ENCODE assay signal across 8 cellular contexts in genomic region chr10:91797874-91798735, GRCh38. TPM values are rescaled to one million over a fixed set of nuclear protein-coding genes. Genes with fewer than 3 reads are reported as not detected.
DNase-seq lines count a peak whose midpoint lies in the region; ATAC-seq and TF ChIP-seq lines count a peak whose summit lies in the region.

TSS of gene TNKS2 (plus strand) at chr10:91798426. CDS start at chr10:91798691, 265 bp downstream.

- H3K9me3 ChIP-seq in Peyer's patch (no peaks in the 10 kb centered on the region), muscle layer of colon (ENCODE audit: low read length) (no peaks in the 10 kb centered on the region)

- H3K4me3 ChIP-seq in Peyer's patch, result peak within 1 kb of the TSS; percentile 69 to 97 (median 86)
- H3K4me3 ChIP-seq in muscle layer of colon (ENCODE audit: low read depth in 1 of 2, low read length in 2 of 2), result peak within 1 kb of the TSS; percentile 86 to 95

- no peaks in the 10 kb centered on the region for H3K27me3 ChIP-seq in Peyer's patch
- H3K27me3 ChIP-seq in muscle layer of colon (ENCODE audit: control insufficient read depth in 1 of 2, insufficient read depth in 2 of 2, low read length in 2 of 2), result no peaks in the 10 kb centered on the region

- DNase-seq in DMS79 (lab: John Stamatoyannopoulos, UW) (peak; percentile 71), KG1 (lab: John Stamatoyannopoulos, UW) (peak; percentile 91), Peyer's patch (peak; percentile 93 to 97 (median 95))
- peak; percentile 95 to 96 for DNase-seq in activated T-cell treated with anti-CD3 and anti-CD28 coated beads, Interleukin-2, amount 50 U/mL, for 48 hours
- peak; percentile 81 to 85 for DNase-seq in stimulated activated CD8-positive, alpha-beta memory T cell treated with anti-CD3 and anti-CD28 coated beads, Interleukin-7, amount 100 ng/mL, for 1 hour (ENCODE audit: low read depth in 2 of 2)

- no peaks in the 10 kb centered on the region for H3K36me3 ChIP-seq in Peyer's patch
- H3K36me3 ChIP-seq in muscle layer of colon (ENCODE audit: insufficient read depth, low read length), result no peaks in the 10 kb centered on the region

- peaks cover 0 to 39% (median 12%) of the 10 kb centered on the region in 4 donors for H3K4me1 ChIP-seq in Peyer's patch
- H3K4me1 ChIP-seq in muscle layer of colon (ENCODE audit: insufficient read depth, low read length), result peaks cover 19% of the 10 kb centered on the region

- TF ChIP-seq CTCF in Peyer's patch (IDR thresholded peaks at IDR 0.05), result no peak

- TF ChIP-seq POLR2A in Peyer's patch (IDR thresholded peaks at IDR 0.05), result peak; percentile 86 to 87

- ATAC-seq in GM21723 (IDR thresholded peaks at IDR 0.05; ENCODE audit: unreplicated experiment) (peak; percentile 76), esophagus mucosa (peak; percentile 90)

- H3K9ac ChIP-seq in muscle layer of colon (ENCODE audit: low read length), result peak within 1 kb of the TSS; percentile 98

- H3K27ac ChIP-seq in Peyer's patch, result peak within 1 kb of the TSS; percentile 94 to 98 (median 98)
- H3K27ac ChIP-seq in muscle layer of colon (ENCODE audit: low read depth, low read length), result peak within 1 kb of the TSS; percentile 88

RNA-seq across cellular contexts. Expression of gene TNKS2, which starts in this region (rescaled TPM):
- total RNA-seq in Peyer's patch, result 10 to 100 TPM; 27.8 to 47.0 (median 31.3) TPM
- 28.4 TPM for total RNA-seq in esophagus mucosa

Comparison
In these comparisons a context has a peak if more than half of its experiments do, and no peak if none do; other contexts are left out.
1. Peak in every context shown above with its lines: DNase-seq, ATAC-seq, H3K4me3 ChIP-seq and H3K27ac ChIP-seq.